ENCODE assay signal across 10 cellular contexts in genomic region chr10:42755028-42755451, GRCh38. TPM values are rescaled to one million over a fixed set of nuclear protein-coding genes. Genes with fewer than 3 reads are reported as not detected.
DNase-seq lines count a peak whose midpoint lies in the region; ATAC-seq and TF ChIP-seq lines count a peak whose summit lies in the region.
"Had no signal": no experiment of that assay in that cellular context is flagged by ENCODE, and none has a peak within 500 bp of the region (broad histone marks: within the 10 kb centered on the region; RNA-seq: fewer than 3 reads in every experiment).

No MANE protein-coding gene starts in this region.

- H3K27me3 ChIP-seq in AG04450 (ENCODE audit: control insufficient read depth, insufficient read depth, low read length): peaks cover 37% of the 10 kb centered on the region
- H3K27me3 ChIP-seq in SJCRH30: no peaks in the 10 kb centered on the region
- H3K27me3 ChIP-seq in gastroesophageal sphincter: peaks cover 75% of the 10 kb centered on the region
- peaks cover 77% of the 10 kb centered on the region for H3K27me3 ChIP-seq in neuron (ENCODE audit: insufficient read depth, low read length)

- CTCF ChIA-PET in AG04450 (lab: Charles Lee): no interaction called here

- no peak overlapping the region for H3K27ac ChIP-seq in AG04450 (ENCODE audit: low read depth, low read length)
- H3K27ac ChIP-seq in SJCRH30: no peak overlapping the region
- H3K27ac ChIP-seq in gastroesophageal sphincter: peak overlapping the region in 1 of 4 donors; percentile 66

- no peak for DNase-seq in AG04450 (ENCODE audit: low read depth, low spot score)
- no peak for DNase-seq in SJCRH30
- DNase-seq in effector CD8-positive, alpha-beta T cell (lab: John Stamatoyannopoulos, UW): no peak
- no peak for DNase-seq in NCI-H2107 treated with DMSO at 0.1 percent for 48 hours (lab: John Stamatoyannopoulos, UW; ENCODE audit: unreplicated experiment)
- DNase-seq in SHP77 treated with DMSO at 0.1 percent for 48 hours (lab: John Stamatoyannopoulos, UW): no peak
- DNase-seq in middle frontal gyrus (ENCODE audit: extremely low spot score, low spot score): no peak
- DNase-seq: DMS79 treated with DMSO at 0.1 percent for 48 hours, T-helper 9 cell had no signal

- ATAC-seq in gastroesophageal sphincter: no peak

- H3K4me3 ChIP-seq in AG04450 (ENCODE audit: low read depth, low read length) (peak overlapping the region; percentile 47; the same call in 1 of the 2 replicates), SJCRH30 (peak overlapping the region; percentile 61), gastroesophageal sphincter (peak overlapping the region; percentile 33 to 56), neuron (ENCODE audit: low read length) (peak overlapping the region; percentile 26)

- no CpG with 5 or more reads among the region's 45 CpGs for WGBS in gastroesophageal sphincter (ENCODE audit: low coverage in 1 of 2), 2 donors

- TF ChIP-seq CTCF in AG04450 (IDR thresholded peaks at IDR 0.05; ENCODE audit: low read depth, low read length) (no peak), gastroesophageal sphincter (IDR thresholded peaks at IDR 0.05) (no peak)

- no peak for TF ChIP-seq POLR2A in gastroesophageal sphincter (IDR thresholded peaks at IDR 0.05)

- H3K4me1 ChIP-seq in SJCRH30 (no peaks in the 10 kb centered on the region), gastroesophageal sphincter (peaks cover 0 to 39% (median 12%) of the 10 kb centered on the region in 3 donors), neuron (ENCODE audit: insufficient read depth, low read length) (no peaks in the 10 kb centered on the region)

- TF ChIP-seq EP300 in gastroesophageal sphincter (IDR thresholded peaks at IDR 0.05): no peak

- POLR2A ChIA-PET in AG04450 (lab: Yijun Ruan, JAX): interaction anchor here (1.9 kb wide), 1 partner anchor 28 kb away, joined by 10 read pairs; the partner anchor contains the start of gene BMS1

- peak overlapping the region; percentile 71 for H2AFZ ChIP-seq in neuron (ENCODE audit: low read depth, low read length)

- peaks cover 12% of the 10 kb centered on the region; the same call in 1 of the 2 replicates for H3K9me3 ChIP-seq in AG04450 (ENCODE audit: control insufficient read depth, insufficient read depth, low read length)
- no peaks in the 10 kb centered on the region for H3K9me3 ChIP-seq in SJCRH30 (replicated peaks)
- no peaks in the 10 kb centered on the region for H3K9me3 ChIP-seq in gastroesophageal sphincter
- H3K9me3 ChIP-seq in neuron (ENCODE audit: low read length): no peaks in the 10 kb centered on the region

- H3K36me3 ChIP-seq in SJCRH30 (no peaks in the 10 kb centered on the region), gastroesophageal sphincter (no peaks in the 10 kb centered on the region), neuron (ENCODE audit: insufficient read depth, low read length) (no peaks in the 10 kb centered on the region)

RNA-seq across cellular contexts. Expression of gene BMS1, which starts 27.6 kb away (rescaled TPM):
- 7.4 and 8.8 TPM in 2 replicates for polyA plus RNA-seq in AG04450 (2011; rRNA removed)
- polyA minus RNA-seq in AG04450 (2011; rRNA and poly(A)+ RNA removed): 8.9 and 10.3 TPM in 2 replicates
- total RNA-seq in SJCRH30 (2014; rRNA removed; shearing (Covaris generic)): 17.9 and 18.9 TPM in 2 replicates
- total RNA-seq in gastroesophageal sphincter: 10 to 100 TPM; 15.5 to 18.8 (median 18.3) TPM
